Comparison of ENCODE assay signal across 41 cellular contexts in genomic region chr11:78056093-78056492, GRCh38. TPM values are rescaled to one million over a fixed set of nuclear protein-coding genes. Genes with fewer than 3 reads are reported as not detected.
"Had no signal": no experiment of that assay in that cellular context is flagged by ENCODE, and none has a peak within 500 bp of the region (broad histone marks: within the 10 kb centered on the region; RNA-seq: fewer than 3 reads in every experiment).

No MANE protein-coding gene starts in this region.

- H3K4me1 Mint-ChIP-seq: activated naive CD4-positive, alpha-beta T cell treated with anti-CD3 and anti-CD28 coated beads, Interleukin-2, amount 50 U/mL, for 24 hours; activated naive CD8-positive, alpha-beta T cell treated with anti-CD3 and anti-CD28 coated beads for 36 hours; activated naive CD8-positive, alpha-beta T cell treated with anti-CD3 and anti-CD28 coated beads, Interleukin-2, amount 50 U/mL, for 24 hours; activated T-helper 17 cell treated with anti-CD3 and anti-CD28 coated beads, Interleukin-2, amount 50 U/mL, for 72 hours; brain; central memory CD8-positive, alpha-beta T cell had no signal

- H3K27ac Mint-ChIP-seq: activated naive CD4-positive, alpha-beta T cell treated with anti-CD3 and anti-CD28 coated beads for 36 hours; activated naive CD4-positive, alpha-beta T cell treated with anti-CD3 and anti-CD28 coated beads, Interleukin-2, amount 50 U/mL, for 24 hours; activated naive CD4-positive, alpha-beta T cell treated with anti-CD3 and anti-CD28 coated beads, Interleukin-2, amount 50 U/mL, for 72 hours; activated naive CD8-positive, alpha-beta T cell; activated naive CD8-positive, alpha-beta T cell treated with anti-CD3 and anti-CD28 coated beads for 36 hours; activated naive CD8-positive, alpha-beta T cell treated with anti-CD3 and anti-CD28 coated beads, Interleukin-2, amount 10 ng/mL, durations not matched to agents 7 days and 5 days; activated naive CD8-positive, alpha-beta T cell treated with anti-CD3 and anti-CD28 coated beads, Interleukin-2, amount 50 U/mL, for 24 hours; activated T-cell treated with anti-CD3 and anti-CD28 coated beads, Interleukin-2, amount 50 U/mL, for 24 hours; activated T-cell treated with anti-CD3 and anti-CD28 coated beads, Interleukin-2, amount 50 U/mL, for 72 hours; activated T-helper 1 cell treated with anti-CD3 and anti-CD28 coated beads, Interleukin-12 subunit alpha, Interleukin-12 subunit beta, Interleukin-2, Interleukin-4 antibody, amounts not matched to agents 30 ng/mL and 10 ng/mL and 1 ng/mL, durations not matched to agents 14 hours and 24 hours and 36 hours; activated T-helper 17 cell treated with anti-CD3 and anti-CD28 coated beads, Interleukin-2, amount 50 U/mL, for 72 hours; activated T-helper 2 cell treated with anti-CD3 and anti-CD28 coated beads, Interferon-gamma antibody, Interleukin-2, Interleukin-4, amounts not matched to agents 10 μg/mL and 5 μg/mL and 100 μg/mL, durations not matched to agents 14 hours and 24 hours and 36 hours; brain had no signal

- H3K4me3 Mint-ChIP-seq: activated naive CD4-positive, alpha-beta T cell treated with anti-CD3 and anti-CD28 coated beads for 36 hours; activated naive CD4-positive, alpha-beta T cell treated with anti-CD3 and anti-CD28 coated beads, Interleukin-2, amount 50 U/mL, for 24 hours; activated naive CD8-positive, alpha-beta T cell; activated naive CD8-positive, alpha-beta T cell treated with anti-CD3 and anti-CD28 coated beads for 36 hours; activated naive CD8-positive, alpha-beta T cell treated with anti-CD3 and anti-CD28 coated beads, Interleukin-2, amount 10 ng/mL, durations not matched to agents 7 days and 5 days; activated naive CD8-positive, alpha-beta T cell treated with anti-CD3 and anti-CD28 coated beads, Interleukin-2, amount 50 U/mL, for 24 hours; activated T-cell treated with anti-CD3 and anti-CD28 coated beads, Interleukin-2, amount 50 U/mL, for 24 hours; activated T-cell treated with anti-CD3 and anti-CD28 coated beads, Interleukin-2, amount 50 U/mL, for 4 hours; activated T-cell treated with anti-CD3 and anti-CD28 coated beads, Interleukin-2, amount 50 U/mL, for 72 hours; activated T-helper 1 cell treated with anti-CD3 and anti-CD28 coated beads, Interleukin-12 subunit alpha, Interleukin-12 subunit beta, Interleukin-2, Interleukin-4 antibody, amounts not matched to agents 30 ng/mL and 10 ng/mL and 1 ng/mL, durations not matched to agents 14 hours and 24 hours and 36 hours; activated T-helper 17 cell treated with anti-CD3 and anti-CD28 coated beads, Interleukin-2, amount 50 U/mL, for 72 hours; brain; central memory CD8-positive, alpha-beta T cell had no signal

- FAIRE-seq: astrocyte, bronchial epithelial cell, colon had no signal

- H3K27ac ChIP-seq: adrenal gland, ascending aorta, body of pancreas, brain microvascular endothelial cell, breast epithelium, cardiac muscle cell had no signal

- DNase-seq: activated effector memory CD4-positive, alpha-beta T cell treated with anti-CD3 and anti-CD28 coated beads, Interleukin-2, amount 50 U/mL, for 16 hours; activated effector memory CD4-positive, alpha-beta T cell treated with Interleukin-2 at 50 U/mL for 16 hours; activated gamma-delta T cell; activated gamma-delta T cell treated with Interleukin-2 at 50 U/mL for 16 hours; activated naive CD4-positive, alpha-beta T cell; activated naive CD4-positive, alpha-beta T cell treated with anti-CD3 and anti-CD28 coated beads for 36 hours; activated naive CD4-positive, alpha-beta T cell treated with anti-CD3 and anti-CD28 coated beads, Interleukin-2, amount 50 U/mL, for 16 hours; activated naive CD4-positive, alpha-beta T cell treated with Interleukin-2 at 50 U/mL for 16 hours; activated naive CD8-positive, alpha-beta T cell treated with anti-CD3 and anti-CD28 coated beads for 36 hours; activated naive CD8-positive, alpha-beta T cell treated with anti-CD3 and anti-CD28 coated beads, Interleukin-2, amount 10 ng/mL, durations not matched to agents 7 days and 5 days; activated naive CD8-positive, alpha-beta T cell treated with anti-CD3 and anti-CD28 coated beads, Interleukin-2, amount 50 U/mL, for 24 hours; activated T-cell treated with anti-CD3 and anti-CD28 coated beads, Interleukin-2, amount 50 U/mL, for 1 hour; activated T-cell treated with anti-CD3 and anti-CD28 coated beads, Interleukin-2, amount 50 U/mL, for 24 hours; activated T-cell treated with anti-CD3 and anti-CD28 coated beads, Interleukin-2, amount 50 U/mL, for 4 hours; activated T-cell treated with anti-CD3 and anti-CD28 coated beads, Interleukin-2, amount 50 U/mL, for 48 hours; activated T-cell treated with anti-CD3 and anti-CD28 coated beads, Interleukin-2, amount 50 U/mL, for 72 hours; adrenal gland; amniotic stem cell; amygdala; anterior cingulate cortex; aorta; body of pancreas; brain microvascular endothelial cell; caudate nucleus; central memory CD4-positive, alpha-beta T cell; cerebellar nuclear complex had no signal

- ATAC-seq: activated naive CD4-positive, alpha-beta T cell treated with anti-CD3 and anti-CD28 coated beads, Interleukin-2, amount 50 U/mL, for 72 hours; activated naive CD8-positive, alpha-beta T cell treated with anti-CD3 and anti-CD28 coated beads, Interleukin-2, amount 50 U/mL, for 24 hours; activated T-cell treated with anti-CD3 and anti-CD28 coated beads, Interleukin-2, amount 50 U/mL, for 4 hours; activated T-cell treated with anti-CD3 and anti-CD28 coated beads, Interleukin-2, amount 50 U/mL, for 72 hours; activated T-helper 17 cell treated with anti-CD3 and anti-CD28 coated beads, Interleukin-2, amount 50 U/mL, for 72 hours; body of pancreas had no signal

- H3K36me3 Mint-ChIP-seq: activated naive CD4-positive, alpha-beta T cell treated with anti-CD3 and anti-CD28 coated beads, Interleukin-2, amount 50 U/mL, for 24 hours; activated naive CD4-positive, alpha-beta T cell treated with anti-CD3 and anti-CD28 coated beads, Interleukin-2, amount 50 U/mL, for 72 hours; activated naive CD8-positive, alpha-beta T cell treated with anti-CD3 and anti-CD28 coated beads for 36 hours; activated naive CD8-positive, alpha-beta T cell treated with anti-CD3 and anti-CD28 coated beads, Interleukin-2, amount 10 ng/mL, durations not matched to agents 7 days and 5 days; brain had no signal

- H3K27me3 ChIP-seq: adrenal gland, ascending aorta, body of pancreas, brain microvascular endothelial cell, breast epithelium, cardiac muscle cell had no signal

- H3K9me3 Mint-ChIP-seq: activated naive CD4-positive, alpha-beta T cell treated with anti-CD3 and anti-CD28 coated beads for 36 hours; activated naive CD4-positive, alpha-beta T cell treated with anti-CD3 and anti-CD28 coated beads, Interleukin-2, amount 50 U/mL, for 24 hours; activated naive CD4-positive, alpha-beta T cell treated with anti-CD3 and anti-CD28 coated beads, Interleukin-2, amount 50 U/mL, for 72 hours; activated naive CD8-positive, alpha-beta T cell treated with anti-CD3 and anti-CD28 coated beads for 36 hours; activated naive CD8-positive, alpha-beta T cell treated with anti-CD3 and anti-CD28 coated beads, Interleukin-2, amount 10 ng/mL, durations not matched to agents 7 days and 5 days; activated naive CD8-positive, alpha-beta T cell treated with anti-CD3 and anti-CD28 coated beads, Interleukin-2, amount 50 U/mL, for 24 hours; activated T-cell treated with anti-CD3 and anti-CD28 coated beads, Interleukin-2, amount 50 U/mL, for 24 hours; activated T-cell treated with anti-CD3 and anti-CD28 coated beads, Interleukin-2, amount 50 U/mL, for 4 hours; activated T-cell treated with anti-CD3 and anti-CD28 coated beads, Interleukin-2, amount 50 U/mL, for 72 hours; activated T-helper 1 cell treated with anti-CD3 and anti-CD28 coated beads, Interleukin-12 subunit alpha, Interleukin-12 subunit beta, Interleukin-2, Interleukin-4 antibody, amounts not matched to agents 30 ng/mL and 10 ng/mL and 1 ng/mL, durations not matched to agents 14 hours and 24 hours and 36 hours; activated T-helper 17 cell treated with anti-CD3 and anti-CD28 coated beads, Interleukin-2, amount 50 U/mL, for 72 hours; activated T-helper 2 cell treated with anti-CD3 and anti-CD28 coated beads, Interferon-gamma antibody, Interleukin-2, Interleukin-4, amounts not matched to agents 10 μg/mL and 5 μg/mL and 100 μg/mL, durations not matched to agents 14 hours and 24 hours and 36 hours; central memory CD8-positive, alpha-beta T cell had no signal

- H3K4me3 ChIP-seq: adrenal gland, ascending aorta, body of pancreas, breast epithelium, cardiac muscle cell had no signal

- H3K9me3 ChIP-seq: adrenal gland, ascending aorta, body of pancreas, breast epithelium had no signal

- H3K36me3 ChIP-seq: adrenal gland, ascending aorta, brain microvascular endothelial cell, breast epithelium, cardiac muscle cell had no signal

- H3K27me3 Mint-ChIP-seq: activated naive CD4-positive, alpha-beta T cell treated with anti-CD3 and anti-CD28 coated beads, Interleukin-2, amount 50 U/mL, for 24 hours; activated naive CD8-positive, alpha-beta T cell; activated naive CD8-positive, alpha-beta T cell treated with anti-CD3 and anti-CD28 coated beads for 36 hours; activated naive CD8-positive, alpha-beta T cell treated with anti-CD3 and anti-CD28 coated beads, Interleukin-2, amount 50 U/mL, for 24 hours; activated T-cell treated with anti-CD3 and anti-CD28 coated beads, Interleukin-2, amount 50 U/mL, for 24 hours; activated T-helper 17 cell treated with anti-CD3 and anti-CD28 coated beads, Interleukin-2, amount 50 U/mL, for 72 hours; brain; central memory CD8-positive, alpha-beta T cell had no signal

RNA-seq across cellular contexts. Expression of gene THRSP, which starts 7.6 kb away (rescaled TPM):
- total RNA-seq: activated naive CD4-positive, alpha-beta T cell treated with anti-CD3 and anti-CD28 coated beads for 36 hours; activated naive CD4-positive, alpha-beta T cell treated with anti-CD3 and anti-CD28 coated beads, Interleukin-2, amount 50 U/mL, for 72 hours; activated naive CD8-positive, alpha-beta T cell treated with anti-CD3 and anti-CD28 coated beads for 36 hours; activated naive CD8-positive, alpha-beta T cell treated with anti-CD3 and anti-CD28 coated beads, Interleukin-2, amount 10 ng/mL, durations not matched to agents 7 days and 5 days; activated T-cell treated with anti-CD3 and anti-CD28 coated beads, Interleukin-2, amount 50 U/mL, for 4 hours; activated T-cell treated with anti-CD3 and anti-CD28 coated beads, Interleukin-2, amount 50 U/mL, for 72 hours; activated T-helper 1 cell treated with anti-CD3 and anti-CD28 coated beads, Interleukin-12 subunit alpha, Interleukin-12 subunit beta, Interleukin-2, Interleukin-4 antibody, amounts not matched to agents 30 ng/mL and 10 ng/mL and 1 ng/mL, durations not matched to agents 14 hours and 24 hours and 36 hours; activated T-helper 17 cell treated with anti-CD3 and anti-CD28 coated beads, Interleukin-2, amount 50 U/mL, for 72 hours; activated T-helper 2 cell treated with anti-CD3 and anti-CD28 coated beads, Interferon-gamma antibody, Interleukin-2, Interleukin-4, amounts not matched to agents 10 μg/mL and 5 μg/mL and 100 μg/mL, durations not matched to agents 14 hours and 24 hours and 36 hours; ascending aorta; astrocyte; bronchial epithelial cell; cardiac muscle cell; chondrocyte had no signal
- polyA plus RNA-seq: cardiac muscle cell had no signal
